ENCODE assay signal across 1 cellular context in genomic region chr14:94918896-94919295, GRCh38.
TF ChIP-seq lines count a peak whose summit lies in the region.

No MANE protein-coding gene starts in this region.

TF ChIP-seq in GM23338, 12 proteins besides CTCF, POLR2A, EP300 and RAD21 (continued from another document):
- TF ChIP-seq ZNF462 (CRISPR knock-in tag; IDR thresholded peaks at IDR 0.05), result no peak
- no peak for TF ChIP-seq JUNB (IDR thresholded peaks at IDR 0.05; ENCODE audit: unreplicated experiment)
- no peak for TF ChIP-seq POLR2AphosphoS5 (IDR thresholded peaks at IDR 0.05; ENCODE audit: low read depth)
- no peak for TF ChIP-seq EZH2 (IDR thresholded peaks at IDR 0.05; ENCODE audit: low read depth, unreplicated experiment)
- no peak for TF ChIP-seq ZNF114 (CRISPR knock-in tag; IDR thresholded peaks at IDR 0.05)
- TF ChIP-seq REST (IDR thresholded peaks at IDR 0.05; ENCODE audit: unreplicated experiment), result no peak
- TF ChIP-seq NANOG (IDR thresholded peaks at IDR 0.05; ENCODE audit: borderline replicate concordance), result no peak
- TF ChIP-seq ZNF331 (CRISPR knock-in tag; IDR thresholded peaks at IDR 0.05; ENCODE audit: low read depth), result no peak
TF ChIP-seq in GM23338: peak in this region for 0.
